In genomic region chr14:20332946-20333782, GRCh38 we compare ENCODE assay signal across 8 cellular contexts. TPM values are rescaled to one million over a fixed set of nuclear protein-coding genes. Genes with fewer than 3 reads are reported as not detected.
DNase-seq lines count a peak whose midpoint lies in the region; ATAC-seq and TF ChIP-seq lines count a peak whose summit lies in the region.

TSS of gene CCNB1IP1 (minus strand) at chr14:20333279. CDS start at chr14:20316523, 16,756 bp downstream.

- intact Hi-C loops in Panc1 (cut with micrococcal nuclease; ENCODE audit: unreplicated experiment) = no loop called here

- H3K36me3 Mint-ChIP-seq in activated T-helper 17 cell treated with anti-CD3 and anti-CD28 coated beads, Interleukin-2, amount 50 U/mL, for 72 hours (ENCODE audit: low read depth) = peaks cover 47% of the 10 kb centered on the region
- no peaks in the 10 kb centered on the region for H3K36me3 Mint-ChIP-seq in naive B cell

- TF ChIP-seq CTCF in Panc1 (IDR thresholded peaks at IDR 0.05) = no peak
- no peak for TF ChIP-seq CTCF in suprapubic skin (IDR thresholded peaks at IDR 0.05)

- no peaks in the 10 kb centered on the region for H3K9me3 Mint-ChIP-seq in activated T-helper 17 cell treated with anti-CD3 and anti-CD28 coated beads, Interleukin-2, amount 50 U/mL, for 72 hours
- no peaks in the 10 kb centered on the region for H3K9me3 Mint-ChIP-seq in naive B cell

- H3K36me3 ChIP-seq in ES-I3 (ENCODE audit: insufficient read depth, low read length) = peaks cover 6% of the 10 kb centered on the region; the same call in 1 of the 2 replicates
- H3K36me3 ChIP-seq in Panc1 (ENCODE audit: control insufficient read depth, insufficient read depth, low read length) = peaks cover 7% of the 10 kb centered on the region
- no peaks in the 10 kb centered on the region for H3K36me3 ChIP-seq in suprapubic skin

- TF ChIP-seq EP300 in suprapubic skin (IDR thresholded peaks at IDR 0.05) = no peak

- 2% methylated on average over 17 of the region's 17 CpGs for WGBS in suprapubic skin

- peak; percentile 89 for DNase-seq in KBM-7
- peak; percentile 64 for DNase-seq in Panc1 (ENCODE audit: low read depth, low spot score)
- peak; percentile 89 for DNase-seq in fibroblast of peridontal ligament (ENCODE audit: extremely low read depth)
- DNase-seq in naive B cell = peak; percentile 70
- DNase-seq in suprapubic skin (ENCODE audit: low spot score in 2 of 2) = no peak

- H3K27ac ChIP-seq in Panc1 (ENCODE audit: low read length) (peak within 1 kb of the TSS; percentile 89), suprapubic skin (peak within 1 kb of the TSS; percentile 84)

- CTCF ChIA-PET in Panc1 (lab: Charles Lee) = interaction anchor here (0.6 to 1.4 kb wide), 2 partner anchors 358 to 734 kb away, joined by 3 to 4 read pairs; no protein-coding TSS in a partner anchor

- H3K4me3 ChIP-seq in Panc1 (ENCODE audit: low read depth in 2 of 2, low read length in 2 of 2) = peak within 1 kb of the TSS; percentile 77 to 85
- peak within 1 kb of the TSS; percentile 64 for H3K4me3 ChIP-seq in suprapubic skin

- H3K4me1 Mint-ChIP-seq in activated T-helper 17 cell treated with anti-CD3 and anti-CD28 coated beads, Interleukin-2, amount 50 U/mL, for 72 hours = peaks cover 14% of the 10 kb centered on the region
- H3K4me1 Mint-ChIP-seq in naive B cell = peaks cover 16 to 29% (median 26%) of the 10 kb centered on the region in 3 donors

- ATAC-seq in GM21737 (IDR thresholded peaks at IDR 0.05; ENCODE audit: unreplicated experiment) (peak; percentile 97), Panc1 (peak; percentile 99), naive B cell (ENCODE audit: low read depth in 2 of 2) (peak; percentile 98 to 99)
- peak; percentile 100 for ATAC-seq in activated T-helper 17 cell treated with anti-CD3 and anti-CD28 coated beads, Interleukin-2, amount 50 U/mL, for 72 hours (replicated peaks)

- H3K27me3 Mint-ChIP-seq in activated T-helper 17 cell treated with anti-CD3 and anti-CD28 coated beads, Interleukin-2, amount 50 U/mL, for 72 hours = no peaks in the 10 kb centered on the region
- no peaks in the 10 kb centered on the region for H3K27me3 Mint-ChIP-seq in naive B cell

- H3K27me3 ChIP-seq in Panc1 (ENCODE audit: control insufficient read depth, insufficient read depth, low read length) = no peaks in the 10 kb centered on the region
- H3K27me3 ChIP-seq in suprapubic skin = no peaks in the 10 kb centered on the region

- no TSS peak for BruUV-seq in Panc1 (replicated peaks; lab: Mats Ljungman, UMichigan)

- H3K4me1 ChIP-seq in ES-I3 (ENCODE audit: insufficient read depth, low read length) = peaks cover 5% of the 10 kb centered on the region
- H3K4me1 ChIP-seq in Panc1 (ENCODE audit: control insufficient read depth, insufficient read depth, low read length) = peaks cover 6% of the 10 kb centered on the region
- peaks cover 18% of the 10 kb centered on the region for H3K4me1 ChIP-seq in suprapubic skin

- H3K9ac ChIP-seq in ES-I3 (ENCODE audit: low read depth, low read length) = peak within 1 kb of the TSS; percentile 99

- H3K9me3 ChIP-seq in ES-I3 (ENCODE audit: control insufficient read depth, insufficient read depth, low read length) (no peaks in the 10 kb centered on the region), Panc1 (ENCODE audit: control insufficient read depth, insufficient read depth, low read depth, low read length) (no peaks in the 10 kb centered on the region), suprapubic skin (no peaks in the 10 kb centered on the region)

- peak within 1 kb of the TSS; percentile 95 for H3K4me3 Mint-ChIP-seq in activated T-helper 17 cell treated with anti-CD3 and anti-CD28 coated beads, Interleukin-2, amount 50 U/mL, for 72 hours
- peak within 1 kb of the TSS; percentile 90 to 100 (median 94) for H3K4me3 Mint-ChIP-seq in naive B cell

- in situ Hi-C loops in KBM-7 (cut with MboI; ENCODE audit: low pct_unique_long_range_greater_than_20kb, low sequenced_read_pairs) = loop anchor here (25.0 kb wide), 1 partner anchor 279 kb away; no protein-coding TSS in a partner anchor
- in situ Hi-C loops in Panc1 (cut with HindIII; ENCODE audit: low pct_unique_long_range_greater_than_20kb, low sequenced_read_pairs) = no loop called here

- POLR2A ChIA-PET in Panc1 (lab: Charles Lee) = interaction anchor here (0.7 to 2.3 kb wide), 2 partner anchors 10 to 16 kb away, joined by 3 to 17 read pairs; partner anchors contain the start of gene PARP2

- peak in 1 of 2 donors; percentile 21 for TF ChIP-seq POLR2A in suprapubic skin (IDR thresholded peaks at IDR 0.05)

- H3K27ac Mint-ChIP-seq in activated T-helper 17 cell treated with anti-CD3 and anti-CD28 coated beads, Interleukin-2, amount 50 U/mL, for 72 hours = peak within 1 kb of the TSS; percentile 88
- H3K27ac Mint-ChIP-seq in naive B cell = peak within 1 kb of the TSS; percentile 84 to 95 (median 86)

RNA-seq across cellular contexts. Expression of gene CCNB1IP1, which starts in this region (rescaled TPM):
- 20.3 TPM for total RNA-seq in Panc1 (2021; ENCODE audit: unreplicated experiment)
- polyA plus RNA-seq in Panc1 (2012; ENCODE audit: insufficient read length) = 15.8 TPM
- total RNA-seq in activated T-helper 17 cell treated with anti-CD3 and anti-CD28 coated beads, Interleukin-2, amount 50 U/mL, for 72 hours = 10 to 100 TPM; 53.5 to 93.4 TPM
- polyA plus RNA-seq in naive B cell (ENCODE audit: low read depth in 6 of 6) = 10 to 100 TPM; 24.9 to 44.6 (median 32.7) TPM
- total RNA-seq in suprapubic skin = 10 to 100 TPM; 42.5 to 50.3 (median 47.6) TPM

Comparison
In these comparisons a context has a peak if more than half of its experiments do, and no peak if none do; other contexts are left out.
1. DNase-seq: peak in KBM-7 (single experiment), Panc1 (single experiment), fibroblast of peridontal ligament (single experiment) and naive B cell (single experiment); none in suprapubic skin (0 of 2).
2. Peak in every context shown above with its lines, with median percentiles within 50 percentile points of each other: ATAC-seq.